Comparison of ENCODE assay signal across 7 cellular contexts in genomic region chr10:75730847-75731246, GRCh38.
"Had no signal": no experiment of that assay in that cellular context is flagged by ENCODE, and none has a peak within 500 bp of the region (broad histone marks: within the 10 kb centered on the region; RNA-seq: fewer than 3 reads in every experiment).

No MANE protein-coding gene starts in this region.

- DNase-seq: H9, HCEC 1CT, HFFc6, KG1 had no signal

- ATAC-seq: GM23338, HepG2 had no signal

- H3K27ac ChIP-seq: HL-60 had no signal

- H3K4me3 ChIP-seq: GM23338 had no signal
